In genomic region chr2:197674060-197674459, GRCh38 we compare ENCODE assay signal across 19 cellular contexts. TPM values are rescaled to one million over a fixed set of nuclear protein-coding genes. Genes with fewer than 3 reads are reported as not detected.
DNase-seq lines count a peak whose midpoint lies in the region; ATAC-seq, FAIRE-seq and TF ChIP-seq lines count a peak whose summit lies in the region.
"Had no signal": no experiment of that assay in that cellular context is flagged by ENCODE, and none has a peak within 500 bp of the region (broad histone marks: within the 10 kb centered on the region; RNA-seq: fewer than 3 reads in every experiment).

No MANE protein-coding gene starts in this region.

- no peaks in the 10 kb centered on the region for H3K36me3 ChIP-seq in ACC112 (ENCODE audit: insufficient read depth, low read length)
- peaks cover 0 to 3% of the 10 kb centered on the region in 2 donors for H3K36me3 ChIP-seq in ascending aorta
- H3K36me3 ChIP-seq: adrenal gland, neutrophil had no signal

- H3K9me3 ChIP-seq in ascending aorta = peaks cover 2 to 26% of the 10 kb centered on the region in 2 donors
- H3K9me3 ChIP-seq: adrenal gland, neutrophil had no signal

- DNase-seq in ascending aorta (ENCODE audit: low spot score in 2 of 2) (no peak), frontal cortex (ENCODE audit: low spot score in 2 of 2) (no peak), pons (ENCODE audit: low spot score) (peak; percentile 72), DMS153 (lab: John Stamatoyannopoulos, UW) (no peak)
- DNase-seq: activated CD4-positive, alpha-beta T cell treated with anti-CD3 and anti-CD28 coated beads, Interleukin-2, amount 10 ng/mL, durations not matched to agents 24 days and 14 days; activated T-cell treated with anti-CD3 and anti-CD28 coated beads, Interleukin-2, amount 50 U/mL, for 72 hours; AML-193; DMS79; effector CD4-positive, alpha-beta T cell; glutamatergic neuron; NCI-H1417 treated with DMSO at 0.1 percent for 48 hours; NCI-H510A treated with DMSO at 0.1 percent for 48 hours; T-helper 2 cell had no signal

- FAIRE-seq in frontal cortex (lab: Jason Lieb, UNC) = peak; percentile 93

- H3K79me2 ChIP-seq in ACC112 (ENCODE audit: control insufficient read depth, insufficient read depth, low read length, unreplicated experiment) = no peaks in the 10 kb centered on the region

- H3K4me3 ChIP-seq in ACC112 (ENCODE audit: low read depth, low read length) (peak overlapping the region; percentile 78), ascending aorta (peak overlapping the region; percentile 48 to 65)

- H3K4me1 ChIP-seq in ACC112 (ENCODE audit: control insufficient read depth, insufficient read depth, low read length, unreplicated experiment) (peaks cover 26% of the 10 kb centered on the region), ascending aorta (peaks cover 0 to 10% of the 10 kb centered on the region in 2 donors)

- no peak overlapping the region for H2AFZ ChIP-seq in ACC112 (ENCODE audit: low read length, unreplicated experiment)

- no peak for TF ChIP-seq CTCF in ascending aorta (IDR thresholded peaks at IDR 0.05)

- H3K27ac ChIP-seq in ACC112 (ENCODE audit: low read depth, low read length) (no peak overlapping the region), ascending aorta (no peak overlapping the region)
- H3K27ac ChIP-seq: neutrophil had no signal

- no peak for ATAC-seq in HG02610 (IDR thresholded peaks at IDR 0.05; ENCODE audit: unreplicated experiment)
- ATAC-seq in GM19351 (IDR thresholded peaks at IDR 0.05; ENCODE audit: unreplicated experiment) = no peak
- no peak for ATAC-seq in GM18517 (IDR thresholded peaks at IDR 0.05; ENCODE audit: unreplicated experiment)
- ATAC-seq: activated T-cell treated with anti-CD3 and anti-CD28 coated beads, Interleukin-2, amount 50 U/mL, for 72 hours had no signal

- H3K27me3 ChIP-seq in ACC112 (ENCODE audit: insufficient read depth, low read length) = no peaks in the 10 kb centered on the region
- no peaks in the 10 kb centered on the region for H3K27me3 ChIP-seq in ascending aorta
- H3K27me3 ChIP-seq: adrenal gland had no signal

- intact Hi-C loops in ascending aorta (cut with DNase I) = loop anchor here (10.0 kb wide), 2 partner anchors 219 to 749 kb away; partner anchors contain the start of genes COQ10B and PGAP1

RNA-seq across cellular contexts. Expression of gene RFTN2, which starts 1.3 kb away (rescaled TPM):
- 4.8 TPM for total RNA-seq in ascending aorta
- total RNA-seq in frontal cortex = 22.8 TPM
- total RNA-seq: activated CD4-positive, alpha-beta T cell treated with anti-CD3 and anti-CD28 coated beads, Interleukin-2, amount 10 ng/mL, durations not matched to agents 24 days and 14 days; activated T-cell treated with anti-CD3 and anti-CD28 coated beads, Interleukin-2, amount 50 U/mL, for 72 hours had no signal

RNA-seq across cellular contexts. Expression of gene MARS2, which starts 31.1 kb away (rescaled TPM):
- total RNA-seq in ascending aorta (6.5 TPM), frontal cortex (9.8 TPM)
